8 cellular contexts compared by ENCODE assay signal in genomic region chr4:153204247-153205027, GRCh38. TPM values are rescaled to one million over a fixed set of nuclear protein-coding genes. Genes with fewer than 3 reads are reported as not detected.
DNase-seq lines count a peak whose midpoint lies in the region; ATAC-seq and TF ChIP-seq lines count a peak whose summit lies in the region.

TRIM2 (plus strand) TSS chr4:153204443; CDS start chr4:153204531, 88 bp downstream.

- H3K27ac ChIP-seq in SK-N-SH (ENCODE audit: low read depth in 2 of 2, low read length in 1 of 2): no peak within 1 kb of the TSS
- H3K27ac ChIP-seq in skeletal muscle tissue (ENCODE audit: low read depth, low read length): no peak within 1 kb of the TSS

- no peak within 1 kb of the TSS for H3K4me2 ChIP-seq in SK-N-SH

- H3K9me2 ChIP-seq in SK-N-SH: no peaks in the 10 kb centered on the region

- H3K4me3 ChIP-seq in SK-N-SH (ENCODE audit: low read depth in 2 of 2, low read length in 1 of 2): no peak within 1 kb of the TSS
- H3K4me3 ChIP-seq in cardiac fibroblast (replicated peaks in 1 of 2; ENCODE audit: low read depth in 2 of 2, low read length in 2 of 2): peak within 1 kb of the TSS; percentile 18 to 21
- H3K4me3 ChIP-seq in skeletal muscle tissue (ENCODE audit: low read length in 3 of 3): peak within 1 kb of the TSS; percentile 55 to 65 (median 58)

- WGBS in SK-N-SH (ENCODE audit: low lambda C conversion rate): 89% methylated on average over 11 of the region's 15 CpGs

- H3K9ac ChIP-seq in SK-N-SH: no peak within 1 kb of the TSS
- peak within 1 kb of the TSS; percentile 11 to 45 (median 27) for H3K9ac ChIP-seq in skeletal muscle tissue (ENCODE audit: low read depth in 1 of 3, low read length in 3 of 3)

- no peaks in the 10 kb centered on the region for H3K36me3 ChIP-seq in SK-N-SH (replicated peaks in 1 of 2; ENCODE audit: control insufficient read depth in 1 of 2, insufficient read depth in 2 of 2, low read length in 1 of 2)
- H3K36me3 ChIP-seq in skeletal muscle tissue (ENCODE audit: control insufficient read depth in 3 of 3, insufficient read depth in 3 of 3, low read length in 3 of 3): no peaks in the 10 kb centered on the region

- TF ChIP-seq RAD21 in SK-N-SH (IDR thresholded peaks at IDR 0.05; ENCODE audit: low read length): no peak

- H3K4me1 ChIP-seq in SK-N-SH (ENCODE audit: control insufficient read depth in 1 of 2, insufficient read depth in 2 of 2, low read depth in 1 of 2, low read length in 1 of 2) (no peaks in the 10 kb centered on the region; a peak in 1 of 4 replicates), skeletal muscle tissue (ENCODE audit: control insufficient read depth in 3 of 3, insufficient read depth in 3 of 3, low read length in 3 of 3) (peaks cover 0 to 4% (median 4%) of the 10 kb centered on the region in 3 donors)

- H3K9me3 ChIP-seq in SK-N-SH (no peaks in the 10 kb centered on the region), skeletal muscle tissue (ENCODE audit: control insufficient read depth in 3 of 3, low read length in 3 of 3) (no peaks in the 10 kb centered on the region)

- no peaks in the 10 kb centered on the region for H4K20me1 ChIP-seq in SK-N-SH (ENCODE audit: insufficient read depth)

- CTCF ChIA-PET in SK-N-SH (lab: Yijun Ruan, JAX): interaction anchor here (0.9 to 1.6 kb wide), 4 partner anchors 9 to 121 kb away, joined by 3 to 4 read pairs (median 3); no protein-coding TSS in a partner anchor

- DNase-seq in SK-N-SH (no peak), NCI-H2227 treated with DMSO at 0.1 percent for 48 hours (lab: John Stamatoyannopoulos, UW) (peak; percentile 50), cardiac fibroblast (ENCODE audit: low read depth in 2 of 2) (peak; percentile 65 to 84), iris pigment epithelial cell (ENCODE audit: low read depth) (peak; percentile 91)

- ATAC-seq in SK-N-SH treated with all-trans-retinoic acid at 6 μM for 48 hours (no peak), HG02623 (IDR thresholded peaks at IDR 0.05; ENCODE audit: unreplicated experiment) (no peak), HG02981 (IDR thresholded peaks at IDR 0.05; ENCODE audit: unreplicated experiment) (no peak)

- no peak within 1 kb of the TSS for H2AFZ ChIP-seq in SK-N-SH (ENCODE audit: low read depth)

- H3K79me2 ChIP-seq in SK-N-SH (ENCODE audit: insufficient read depth): no peaks in the 10 kb centered on the region

- TF ChIP-seq EP300 in SK-N-SH (IDR thresholded peaks at IDR 0.05; ENCODE audit: borderline replicate concordance in 1 of 2, low read depth in 1 of 2, low read length in 1 of 2): no peak

- POLR2A ChIA-PET in SK-N-SH (lab: Yijun Ruan, JAX): no interaction called here

- H3F3A ChIP-seq in SK-N-SH (replicated peaks; ENCODE audit: insufficient read depth): no peaks in the 10 kb centered on the region

- TF ChIP-seq CTCF in SK-N-SH (IDR thresholded peaks at IDR 0.05) (no peak), cardiac fibroblast (IDR thresholded peaks at IDR 0.05; ENCODE audit: low read depth, low read length) (no peak)

- H3K27me3 ChIP-seq in SK-N-SH (ENCODE audit: insufficient read depth): no peaks in the 10 kb centered on the region
- no peaks in the 10 kb centered on the region for H3K27me3 ChIP-seq in skeletal muscle tissue (ENCODE audit: control insufficient read depth in 3 of 3, insufficient read depth in 3 of 3, low read length in 3 of 3)

TF ChIP-seq in SK-N-SH, 30 proteins besides CTCF, POLR2A, EP300 and RAD21:
- TF ChIP-seq YY1 (IDR thresholded peaks at IDR 0.05; ENCODE audit: low read depth): no peak
- TF ChIP-seq RXRA (IDR thresholded peaks at IDR 0.05; ENCODE audit: borderline replicate concordance, low read depth): no peak
- TF ChIP-seq PBX3 (IDR thresholded peaks at IDR 0.05): no peak
- no peak for TF ChIP-seq CHD2 (IDR thresholded peaks at IDR 0.05; ENCODE audit: low read length, partially characterized antibody)
- TF ChIP-seq EZH2phosphoT487 (IDR thresholded peaks at IDR 0.05; ENCODE audit: borderline replicate concordance, low read depth): no peak

TF ChIP-seq in SK-N-SH treated with all-trans-retinoic acid at 6 μM for 48 hours, 23 proteins besides CTCF, POLR2A, EP300 and RAD21:
- TF ChIP-seq CREB5 (CRISPR knock-in tag; IDR thresholded peaks at IDR 0.05; ENCODE audit: low read depth): no peak

RNA-seq across cellular contexts. Expression of gene TRIM2, which starts in this region (rescaled TPM):
- 16.4 and 21.2 TPM in 2 replicates for polyA plus RNA-seq in SK-N-SH (2012; rRNA removed)
- polyA plus RNA-seq in SK-N-SH (2012; cell fraction: cytosol; rRNA removed): 13.7 and 16.3 TPM in 2 replicates
- 21.6 and 24.9 TPM in 2 replicates for polyA plus RNA-seq in SK-N-SH (2012; cell fraction: nucleus; rRNA removed)
- 21.4 TPM for total RNA-seq in skeletal muscle tissue

Comparison
In these comparisons a context has a peak if more than half of its experiments do, and no peak if none do; other contexts are left out.
1. H3K4me3 ChIP-seq: peak in cardiac fibroblast (2 of 2) and skeletal muscle tissue (3 of 3); none in SK-N-SH (0 of 2).